Comparison of ENCODE assay signal across 1 cellular context in genomic region chr2:69190743-69191425, GRCh38.
TF ChIP-seq lines count a peak whose summit lies in the region.

No MANE protein-coding gene starts in this region.

TF ChIP-seq in WTC11, 78 proteins besides CTCF, POLR2A, EP300 and RAD21 (continued from another document):
- TF ChIP-seq ZSCAN18 (CRISPR knock-in tag; IDR thresholded peaks at IDR 0.05) (no peak), ZNF396 (CRISPR knock-in tag; IDR thresholded peaks at IDR 0.05; ENCODE audit: borderline replicate concordance) (no peak), ZNF423 (CRISPR knock-in tag; IDR thresholded peaks at IDR 0.05) (no peak), FOXJ3 (CRISPR knock-in tag; IDR thresholded peaks at IDR 0.05; ENCODE audit: borderline replicate concordance) (no peak), ERG (CRISPR knock-in tag; IDR thresholded peaks at IDR 0.05) (no peak)
